In genomic region chr14:53955234-53955556, GRCh38 we compare ENCODE assay signal across 11 cellular contexts. TPM values are rescaled to one million over a fixed set of nuclear protein-coding genes. Genes with fewer than 3 reads are reported as not detected.
A peak's percentile ranks its signal among the peaks of the same experiment; 100 is the strongest.
DNase-seq lines count a peak whose midpoint lies in the region; ATAC-seq, FAIRE-seq and TF ChIP-seq lines count a peak whose summit lies in the region.
"Had no signal": no experiment of that assay in that cellular context is flagged by ENCODE, and none has a peak within 500 bp of the region (broad histone marks: within the 10 kb centered on the region; RNA-seq: fewer than 3 reads in every experiment).

No MANE protein-coding gene starts in this region.

- no peak for ATAC-seq in activated CD8-positive, alpha-beta memory T cell treated with anti-CD3 and anti-CD28 coated beads, Interleukin-2, amount 10 ng/mL, durations not matched to agents 7 days and 5 days
- ATAC-seq in lower lobe of right lung: no peak
- no peak for ATAC-seq in omental fat pad (ENCODE audit: low FRiP score)
- no peak for ATAC-seq in HG02678 (IDR thresholded peaks at IDR 0.05; ENCODE audit: unreplicated experiment)

- H3K4me3 ChIP-seq in astrocyte of the spinal cord (ENCODE audit: low read depth, low read length) (peak overlapping the region; percentile 65), lower lobe of right lung (peak overlapping the region; percentile 69), thymus (ENCODE audit: low read length) (peak overlapping the region; percentile 51)

- peaks cover 27% of the 10 kb centered on the region for H3K4me1 Mint-ChIP-seq in activated CD8-positive, alpha-beta memory T cell treated with anti-CD3 and anti-CD28 coated beads, Interleukin-2, amount 10 ng/mL, durations not matched to agents 7 days and 5 days

- in situ Hi-C loops in astrocyte of the spinal cord (cut with HindIII; ENCODE audit: low sequenced_read_pairs): no loop called here

- H3K27me3 ChIP-seq in lower lobe of right lung (ENCODE audit: low read depth) (peaks cover 35% of the 10 kb centered on the region), thymus (ENCODE audit: control insufficient read depth, insufficient read depth) (peaks cover 72% of the 10 kb centered on the region)

- CTCF ChIA-PET in activated CD8-positive, alpha-beta memory T cell treated with anti-CD3 and anti-CD28 coated beads, Interleukin-2, amount 10 ng/mL, durations not matched to agents 7 days and 5 days (lab: Charles Lee): interaction anchor here (0.6 kb wide), 1 partner anchor 828 kb away, joined by 3 read pairs; no protein-coding TSS in a partner anchor

- no peaks in the 10 kb centered on the region for H3K36me3 Mint-ChIP-seq in activated CD8-positive, alpha-beta memory T cell treated with anti-CD3 and anti-CD28 coated beads, Interleukin-2, amount 10 ng/mL, durations not matched to agents 7 days and 5 days

- H3K27ac Mint-ChIP-seq in activated CD8-positive, alpha-beta memory T cell treated with anti-CD3 and anti-CD28 coated beads, Interleukin-2, amount 10 ng/mL, durations not matched to agents 7 days and 5 days: no peak overlapping the region

- H3K9me3 ChIP-seq in lower lobe of right lung (no peaks in the 10 kb centered on the region), thymus (ENCODE audit: control insufficient read depth) (no peaks in the 10 kb centered on the region)

- no peak for TF ChIP-seq CTCF in astrocyte of the spinal cord (IDR thresholded peaks at IDR 0.05; ENCODE audit: low read depth, low read length)
- no peak for TF ChIP-seq CTCF in lower lobe of right lung (IDR thresholded peaks at IDR 0.05)
- TF ChIP-seq CTCF in omental fat pad (IDR thresholded peaks at IDR 0.05): no peak
- no peak for TF ChIP-seq CTCF in D721Med (IDR thresholded peaks at IDR 0.05; ENCODE audit: insufficient read depth, missing control alignments)

- H3K27ac ChIP-seq in lower lobe of right lung (peak overlapping the region; percentile 84), thymus (ENCODE audit: low read depth) (no peak overlapping the region)
- H3K27ac ChIP-seq: C4-2B had no signal

- H3K4me1 ChIP-seq in lower lobe of right lung (peaks cover 17% of the 10 kb centered on the region), thymus (ENCODE audit: control insufficient read depth, insufficient read depth, low read length) (peaks cover 6% of the 10 kb centered on the region)

- peak overlapping the region; percentile 41 for H3K4me3 Mint-ChIP-seq in activated CD8-positive, alpha-beta memory T cell treated with anti-CD3 and anti-CD28 coated beads, Interleukin-2, amount 10 ng/mL, durations not matched to agents 7 days and 5 days

- DNase-seq in activated CD8-positive, alpha-beta memory T cell treated with anti-CD3 and anti-CD28 coated beads, Interleukin-2, amount 10 ng/mL, durations not matched to agents 7 days and 5 days: no peak
- DNase-seq in activated CD8-positive, alpha-beta memory T cell treated with anti-CD3 and anti-CD28 coated beads, Interleukin-2, amount 50 U/mL, for 4 hours: no peak
- DNase-seq in astrocyte of the spinal cord (ENCODE audit: low read depth, low spot score) (peak; percentile 7), lower lobe of right lung (no peak), omental fat pad (ENCODE audit: low spot score) (no peak), D721Med (ENCODE audit: insufficient read length, low spot score) (no peak)
- DNase-seq: NCI-H187 treated with DMSO at 0.1 percent for 48 hours had no signal

- no peaks in the 10 kb centered on the region for H3K9me3 Mint-ChIP-seq in activated CD8-positive, alpha-beta memory T cell treated with anti-CD3 and anti-CD28 coated beads, Interleukin-2, amount 10 ng/mL, durations not matched to agents 7 days and 5 days (ENCODE audit: low read depth)

- no peak for FAIRE-seq in D721Med (lab: Jason Lieb, UNC)

- H3K27me3 Mint-ChIP-seq in activated CD8-positive, alpha-beta memory T cell treated with anti-CD3 and anti-CD28 coated beads, Interleukin-2, amount 10 ng/mL, durations not matched to agents 7 days and 5 days: peaks cover 77% of the 10 kb centered on the region

- 2% methylated on average over 16 of the region's 16 CpGs for WGBS in thymus

- H3K36me3 ChIP-seq in lower lobe of right lung (peaks cover 6% of the 10 kb centered on the region), thymus (ENCODE audit: control insufficient read depth, insufficient read depth) (no peaks in the 10 kb centered on the region)

- intact Hi-C loops in lower lobe of right lung (cut with DNase I): no loop called here

RNA-seq across cellular contexts. Expression of gene BMP4, which starts 1.4 kb away (rescaled TPM):
- total RNA-seq in activated CD8-positive, alpha-beta memory T cell treated with anti-CD3 and anti-CD28 coated beads, Interleukin-2, amount 10 ng/mL, durations not matched to agents 7 days and 5 days: under 1 TPM; 0.29 to 0.47 TPM
- total RNA-seq in lower lobe of right lung (11.5 TPM), omental fat pad (10 to 100 TPM; 13.7 to 33.4 (median 20.0) TPM)
- 4.0 TPM for polyA plus RNA-seq in thymus
- total RNA-seq: activated CD8-positive, alpha-beta memory T cell treated with anti-CD3 and anti-CD28 coated beads for 36 hours had no signal
